Comparison of ENCODE assay signal across 2 cellular contexts in the genomic region with DNA sequence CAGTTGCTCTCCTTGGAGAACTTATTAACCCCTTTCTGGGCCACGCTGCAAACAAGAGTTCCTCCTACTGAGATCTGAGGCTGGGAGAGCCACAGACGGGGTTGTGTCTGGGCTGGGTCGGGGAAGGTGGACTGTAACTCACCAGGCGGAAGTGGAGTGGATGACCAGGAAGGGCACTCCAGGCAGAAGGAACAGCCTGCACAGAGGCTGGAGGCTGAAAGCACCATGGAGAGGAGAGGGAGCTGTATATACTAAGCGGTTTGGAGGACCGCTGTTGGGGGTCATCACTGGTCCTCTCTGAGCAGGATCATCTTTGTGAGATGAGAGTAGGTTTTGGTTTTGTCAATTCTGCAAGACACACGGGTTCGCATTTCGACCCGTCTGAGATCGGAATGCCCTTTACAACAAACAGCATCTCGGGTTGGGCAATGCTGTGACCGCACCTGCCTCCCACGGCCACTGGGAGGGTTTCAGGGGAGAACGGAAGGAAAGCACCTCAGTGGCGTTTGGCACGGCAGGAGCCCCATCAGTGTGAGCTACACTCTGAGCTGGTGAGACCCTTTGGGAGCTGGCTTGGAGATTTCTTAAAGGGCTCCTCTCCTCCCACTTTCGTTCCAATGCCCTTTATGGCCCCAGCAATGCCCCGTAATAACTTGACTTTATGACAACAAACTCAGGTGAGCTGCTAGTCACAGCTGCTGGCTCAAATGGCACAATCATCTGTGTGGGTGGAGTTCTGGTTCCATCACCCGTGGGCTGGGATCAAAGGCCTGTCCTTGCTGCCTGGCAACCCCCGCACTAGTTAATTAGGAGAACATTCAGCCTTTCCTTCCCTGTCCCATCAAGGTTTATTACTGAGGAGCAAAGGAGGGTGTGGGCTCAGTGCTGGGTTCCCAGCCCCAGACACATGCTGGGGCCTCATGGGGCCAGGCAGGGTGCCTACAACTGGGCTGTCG.
A peak's percentile ranks its signal among the peaks of the same experiment; 100 is the strongest.
TF ChIP-seq lines count a peak whose summit lies in the region.

No MANE protein-coding gene starts in this region.

TF ChIP-seq in K562, 482 proteins besides CTCF, POLR2A, EP300 and RAD21:
- TF ChIP-seq HDAC2 (IDR thresholded peaks at IDR 0.05) (no peak), CBFA2T3 (IDR thresholded peaks at IDR 0.05) (0 out of 2 replicates have a peak, but pooled peaks have one; percentile 2)

TF ChIP-seq in HepG2, 621 proteins besides CTCF, POLR2A, EP300 and RAD21:
- TF ChIP-seq SMARCE1 (IDR thresholded peaks at IDR 0.05; ENCODE audit: borderline replicate concordance) (no peak), CEBPB (IDR thresholded peaks at IDR 0.05; ENCODE audit: borderline replicate concordance, low read depth, low read length) (peak; percentile 11; the same call in 1 of the 2 replicates)
